ENCODE assay signal across 10 cellular contexts in the genomic region with DNA sequence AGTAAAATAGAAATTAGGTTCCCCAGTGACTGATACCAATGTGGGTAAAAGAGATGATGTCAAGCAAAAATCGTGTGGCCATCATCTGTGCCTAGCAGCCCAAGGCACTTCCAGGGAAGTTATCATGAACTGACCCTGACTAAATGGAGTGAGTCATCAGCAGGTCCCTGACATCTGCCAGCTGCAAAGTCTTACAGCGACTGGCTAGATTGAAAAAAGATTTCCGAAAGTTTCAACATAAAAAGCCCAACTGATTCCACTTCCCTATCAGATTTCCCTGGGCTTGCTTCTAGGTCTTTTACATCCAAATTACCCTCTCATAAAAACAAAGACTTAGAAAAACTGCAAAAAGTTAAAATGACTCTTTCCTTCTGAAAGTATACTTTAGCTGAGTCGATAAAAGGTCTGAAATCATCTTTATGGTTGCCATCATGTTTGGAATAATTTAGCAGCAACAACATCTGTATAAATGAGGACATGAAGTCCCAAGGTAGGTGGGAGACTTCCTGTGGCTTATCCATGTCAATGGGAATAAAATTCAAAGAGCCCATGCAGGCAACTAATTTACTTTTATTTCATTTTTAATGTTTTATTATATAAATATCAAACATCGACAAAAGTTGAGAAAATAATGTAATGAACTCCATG.
DNase-seq lines count a peak whose midpoint lies in the region; ATAC-seq, FAIRE-seq and TF ChIP-seq lines count a peak whose summit lies in the region.
"Had no signal": no experiment of that assay in that cellular context is flagged by ENCODE, and none has a peak within 500 bp of the region (broad histone marks: within the 10 kb centered on the region; RNA-seq: fewer than 3 reads in every experiment).

No MANE protein-coding gene starts in this region.

- peak; percentile 77 for DNase-seq in HFF-Myc (ENCODE audit: extremely low read depth, low read depth)
- DNase-seq in RWPE2 (ENCODE audit: low spot score), result no peak
- DNase-seq in glomerular visceral epithelial cell (ENCODE audit: extremely low spot score), result peak; percentile 55
- DNase-seq in stromal cell of bone marrow (ENCODE audit: low read depth), result peak; percentile 62
- no peak for DNase-seq in small intestine
- DNase-seq in activated T-helper 1 cell treated with anti-CD3 and anti-CD28 coated beads, Interleukin-12 subunit alpha, Interleukin-12 subunit beta, Interleukin-2, Interleukin-4 antibody, amounts not matched to agents 30 ng/mL and 10 ng/mL and 1 ng/mL, durations not matched to agents 14 hours and 24 hours and 36 hours (ENCODE audit: low spot score), result no peak
- DNase-seq: NCI-H1092; stimulated activated CD4-positive, alpha-beta T cell treated with anti-CD3 and anti-CD28 coated beads, Interleukin-2, amount 100 ng/mL, for 48 hours had no signal

- H3K4me3 ChIP-seq in HFF-Myc (replicated peaks; ENCODE audit: low read depth, low read length) (no peak overlapping the region), RWPE2 (ENCODE audit: severe bottlenecking) (no peak overlapping the region), small intestine (ENCODE audit: low read depth in 1 of 2, low read length in 2 of 2) (no peak overlapping the region)
- H3K4me3 ChIP-seq: vagina had no signal

- H3K4me1 Mint-ChIP-seq in activated T-helper 1 cell treated with anti-CD3 and anti-CD28 coated beads, Interleukin-12 subunit alpha, Interleukin-12 subunit beta, Interleukin-2, Interleukin-4 antibody, amounts not matched to agents 30 ng/mL and 10 ng/mL and 1 ng/mL, durations not matched to agents 14 hours and 24 hours and 36 hours (ENCODE audit: low read depth), result no peaks in the 10 kb centered on the region

- no peak for FAIRE-seq in small intestine (lab: Jason Lieb, UNC)

- no peaks in the 10 kb centered on the region for H3K36me3 ChIP-seq in RWPE2 (ENCODE audit: low read depth)
- no peaks in the 10 kb centered on the region for H3K36me3 ChIP-seq in small intestine (ENCODE audit: control insufficient read depth in 2 of 2, insufficient read depth in 2 of 2, low read length in 2 of 2)
- H3K36me3 ChIP-seq: vagina had no signal

- H3K4me3 Mint-ChIP-seq in activated T-helper 1 cell treated with anti-CD3 and anti-CD28 coated beads, Interleukin-12 subunit alpha, Interleukin-12 subunit beta, Interleukin-2, Interleukin-4 antibody, amounts not matched to agents 30 ng/mL and 10 ng/mL and 1 ng/mL, durations not matched to agents 14 hours and 24 hours and 36 hours, result no peak overlapping the region

- peaks cover 5% of the 10 kb centered on the region for H3K27me3 Mint-ChIP-seq in activated T-helper 1 cell treated with anti-CD3 and anti-CD28 coated beads, Interleukin-12 subunit alpha, Interleukin-12 subunit beta, Interleukin-2, Interleukin-4 antibody, amounts not matched to agents 30 ng/mL and 10 ng/mL and 1 ng/mL, durations not matched to agents 14 hours and 24 hours and 36 hours (ENCODE audit: insufficient read depth)

- intact Hi-C loops in activated T-helper 1 cell treated with anti-CD3 and anti-CD28 coated beads, Interleukin-12 subunit alpha, Interleukin-12 subunit beta, Interleukin-2, Interleukin-4 antibody, amounts not matched to agents 30 ng/mL and 10 ng/mL and 1 ng/mL, durations not matched to agents 14 hours and 24 hours and 36 hours (cut with micrococcal nuclease), result no loop called here

- no peaks in the 10 kb centered on the region for H3K36me3 Mint-ChIP-seq in activated T-helper 1 cell treated with anti-CD3 and anti-CD28 coated beads, Interleukin-12 subunit alpha, Interleukin-12 subunit beta, Interleukin-2, Interleukin-4 antibody, amounts not matched to agents 30 ng/mL and 10 ng/mL and 1 ng/mL, durations not matched to agents 14 hours and 24 hours and 36 hours (ENCODE audit: low read depth)

- peaks cover 13% of the 10 kb centered on the region for H3K4me1 ChIP-seq in RWPE2 (ENCODE audit: insufficient read depth, poor library complexity, severe bottlenecking)
- H3K4me1 ChIP-seq in small intestine (ENCODE audit: control insufficient read depth in 2 of 2, insufficient read depth in 1 of 2, low read depth in 1 of 2, low read length in 1 of 2), result no peaks in the 10 kb centered on the region

- no peaks in the 10 kb centered on the region for H3K27me3 ChIP-seq in RWPE2 (ENCODE audit: insufficient read depth, poor library complexity, severe bottlenecking)
- no peaks in the 10 kb centered on the region for H3K27me3 ChIP-seq in small intestine (ENCODE audit: control insufficient read depth in 2 of 2, insufficient read depth in 2 of 2, low read length in 2 of 2)
- H3K27me3 ChIP-seq: vagina had no signal

- no peaks in the 10 kb centered on the region for H3K9me3 Mint-ChIP-seq in activated T-helper 1 cell treated with anti-CD3 and anti-CD28 coated beads, Interleukin-12 subunit alpha, Interleukin-12 subunit beta, Interleukin-2, Interleukin-4 antibody, amounts not matched to agents 30 ng/mL and 10 ng/mL and 1 ng/mL, durations not matched to agents 14 hours and 24 hours and 36 hours

- WGBS in small intestine, 3 donors, result 45 to 48% (median 48%) methylated on average over 5 of the region's 5 CpGs

- H3K9me3 ChIP-seq in RWPE2 (ENCODE audit: severe bottlenecking), result no peaks in the 10 kb centered on the region
- H3K9me3 ChIP-seq in small intestine (ENCODE audit: control insufficient read depth, low read depth), result no peaks in the 10 kb centered on the region
- H3K9me3 ChIP-seq: vagina had no signal

- TF ChIP-seq CTCF in HFF-Myc (IDR thresholded peaks at IDR 0.05; ENCODE audit: low read depth, low read length, missing control alignments) (no peak), RWPE2 (IDR thresholded peaks at IDR 0.05; ENCODE audit: poor library complexity, severe bottlenecking) (no peak)

- H3K27ac ChIP-seq in RWPE2 (ENCODE audit: poor library complexity, severe bottlenecking) (peak overlapping the region; percentile 14), small intestine (ENCODE audit: low read depth in 1 of 2, low read length in 1 of 2) (no peak overlapping the region)
- H3K27ac ChIP-seq: vagina had no signal

- ATAC-seq in RWPE2 (ENCODE audit: low read depth) (peak; percentile 88), HG03045 (IDR thresholded peaks at IDR 0.05; ENCODE audit: unreplicated experiment) (no peak)

- no peak overlapping the region for H3K27ac Mint-ChIP-seq in activated T-helper 1 cell treated with anti-CD3 and anti-CD28 coated beads, Interleukin-12 subunit alpha, Interleukin-12 subunit beta, Interleukin-2, Interleukin-4 antibody, amounts not matched to agents 30 ng/mL and 10 ng/mL and 1 ng/mL, durations not matched to agents 14 hours and 24 hours and 36 hours

Comparison
In these comparisons a context has a peak if more than half of its experiments do, and no peak if none do; other contexts are left out.
1. DNase-seq: peak in HFF-Myc (single experiment), glomerular visceral epithelial cell (single experiment) and stromal cell of bone marrow (single experiment); none in RWPE2 (single experiment), small intestine (single experiment) and activated T-helper 1 cell treated with anti-CD3 and anti-CD28 coated beads, Interleukin-12 subunit alpha, Interleukin-12 subunit beta, Interleukin-2, Interleukin-4 antibody, amounts not matched to agents 30 ng/mL and 10 ng/mL and 1 ng/mL, durations not matched to agents 14 hours and 24 hours and 36 hours (single experiment).